Comparison of ENCODE assay signal across 8 cellular contexts in the genomic region with DNA sequence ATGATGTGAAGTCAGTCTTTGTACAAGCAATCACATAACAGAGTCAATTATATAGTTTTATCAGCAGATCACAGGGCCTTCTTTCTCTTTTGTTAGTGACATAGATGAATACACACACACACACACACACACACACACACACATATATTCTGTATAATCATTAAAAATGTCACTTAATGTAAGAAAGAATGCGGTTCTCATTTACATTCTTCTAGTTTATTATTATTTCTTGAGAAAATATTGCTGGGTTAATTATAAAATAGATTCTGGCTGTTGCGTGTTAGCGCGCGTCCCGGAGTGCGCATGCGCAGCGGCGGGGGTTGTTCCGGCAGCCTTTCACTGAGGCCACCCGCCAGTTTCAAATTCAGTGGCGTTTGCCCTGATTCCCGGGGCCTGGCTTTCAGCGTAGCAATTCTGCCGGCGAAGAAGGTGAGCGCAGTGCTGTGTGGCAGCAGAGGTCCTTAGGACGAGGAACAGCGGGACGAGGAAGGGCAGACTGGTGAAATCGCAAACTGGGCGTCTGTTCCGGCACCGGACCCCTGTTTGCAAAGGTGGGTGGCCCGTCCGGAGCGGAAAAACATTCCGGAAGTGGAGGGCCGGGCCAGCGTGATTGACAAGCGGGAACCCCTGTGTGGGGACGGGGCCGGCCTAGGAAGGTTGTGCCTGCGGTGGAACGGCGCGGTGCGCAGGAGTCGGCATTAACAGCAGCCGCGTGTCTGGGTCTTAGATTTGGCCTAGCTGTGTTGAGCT.
DNase-seq lines count a peak whose midpoint lies in the region; ATAC-seq and TF ChIP-seq lines count a peak whose summit lies in the region.
"Not testable (repeated sequence)": the region's sequence is repeated elsewhere in the genome, so short reads cannot be mapped to it uniquely, and the experiment has no call there.

No MANE protein-coding gene starts in this region.

- not testable (repeated sequence) for H3K9me3 Mint-ChIP-seq in HFFc6; activated naive CD4-positive, alpha-beta T cell treated with anti-CD3 and anti-CD28 coated beads, Interleukin-2, amount 50 U/mL, for 24 hours

- peak overlapping the region; percentile 61 for H3K27ac ChIP-seq in neutrophil

- H3K36me3 ChIP-seq in neutrophil: not testable (repeated sequence)

- H3K4me3 Mint-ChIP-seq in HFFc6: peak overlapping the region; percentile 99
- H3K4me3 Mint-ChIP-seq in activated naive CD4-positive, alpha-beta T cell treated with anti-CD3 and anti-CD28 coated beads, Interleukin-2, amount 50 U/mL, for 24 hours: peak overlapping the region; percentile 100

- peak; percentile 97 for ATAC-seq in stimulated activated naive CD8-positive, alpha-beta T cell treated with anti-CD3 and anti-CD28 coated beads, Interleukin-15, Interleukin-2, amounts not matched to agents 100 U/mL and 50 U/mL, for 24 hours

- DNase-seq in EL (peak; percentile 73), HFFc6 (peak; percentile 84), NCI-H1436 (lab: John Stamatoyannopoulos, UW) (peak; percentile 6), SW 1271 (lab: John Stamatoyannopoulos, UW) (peak; percentile 46 to 75), glomerular endothelial cell (ENCODE audit: extremely low read depth, low read depth, low spot score) (peak; percentile 34)
- peak; percentile 86 for DNase-seq in stimulated activated naive CD8-positive, alpha-beta T cell treated with anti-CD3 and anti-CD28 coated beads, Interleukin-15, Interleukin-2, amounts not matched to agents 100 U/mL and 50 U/mL, for 24 hours

- not testable (repeated sequence) for H3K4me1 ChIP-seq in neutrophil (ENCODE audit: control insufficient read depth in 1 of 2, insufficient read depth in 1 of 2, low read depth in 1 of 2, low read length in 1 of 2)

- H3K4me1 Mint-ChIP-seq in HFFc6 (ENCODE audit: low read depth); activated naive CD4-positive, alpha-beta T cell treated with anti-CD3 and anti-CD28 coated beads, Interleukin-2, amount 50 U/mL, for 24 hours: not testable (repeated sequence)

- H3K27ac Mint-ChIP-seq in HFFc6: peak overlapping the region; percentile 94
- peak overlapping the region; percentile 99 for H3K27ac Mint-ChIP-seq in activated naive CD4-positive, alpha-beta T cell treated with anti-CD3 and anti-CD28 coated beads, Interleukin-2, amount 50 U/mL, for 24 hours

- TF ChIP-seq CTCF in HFFc6 (IDR thresholded peaks at IDR 0.05); neutrophil (IDR thresholded peaks at IDR 0.05): not testable (repeated sequence)

- H3K27me3 Mint-ChIP-seq in HFFc6 (ENCODE audit: insufficient read depth); activated naive CD4-positive, alpha-beta T cell treated with anti-CD3 and anti-CD28 coated beads, Interleukin-2, amount 50 U/mL, for 24 hours: not testable (repeated sequence)

- H3K36me3 Mint-ChIP-seq in HFFc6 (ENCODE audit: low read depth); activated naive CD4-positive, alpha-beta T cell treated with anti-CD3 and anti-CD28 coated beads, Interleukin-2, amount 50 U/mL, for 24 hours: not testable (repeated sequence)

- peaks cover 19% of the 10 kb centered on the region for H3K27me3 ChIP-seq in neutrophil

- peak overlapping the region; percentile 52 to 58 for H3K4me3 ChIP-seq in neutrophil (ENCODE audit: low read depth in 1 of 2, low read length in 1 of 2)

- not testable (repeated sequence) for H3K9me3 ChIP-seq in neutrophil

Comparison
In these comparisons a context has a peak if more than half of its experiments do, and no peak if none do; other contexts are left out.
1. Peak in every context shown above with its lines: DNase-seq, ATAC-seq, H3K4me3 ChIP-seq and H3K27ac ChIP-seq.
2. DNase-seq: peak in every context shown above with its lines; median percentile 86 in stimulated activated naive CD8-positive, alpha-beta T cell treated with anti-CD3 and anti-CD28 coated beads, Interleukin-15, Interleukin-2, amounts not matched to agents 100 U/mL and 50 U/mL, for 24 hours; 84 in HFFc6; 73 in EL; 60 in SW 1271; 34 in glomerular endothelial cell; 6 in NCI-H1436.